ENCODE assay signal across 8 cellular contexts in genomic region chr10:16816830-16817124, GRCh38. TPM values are rescaled to one million over a fixed set of nuclear protein-coding genes. Genes with fewer than 3 reads are reported as not detected.
DNase-seq lines count a peak whose midpoint lies in the region; ATAC-seq and TF ChIP-seq lines count a peak whose summit lies in the region.

No MANE protein-coding gene starts in this region.

- TF ChIP-seq POLR2A in sigmoid colon (IDR thresholded peaks at IDR 0.05), result no peak

- WGBS in sigmoid colon, 2 donors, result 3 to 8% methylated on average over 12 of the region's 12 CpGs

- H3K36me3 ChIP-seq in WERI-Rb-1, result no peaks in the 10 kb centered on the region
- H3K36me3 ChIP-seq in sigmoid colon, result no peaks in the 10 kb centered on the region

- no peaks in the 10 kb centered on the region for H3K27me3 ChIP-seq in WERI-Rb-1 (ENCODE audit: insufficient read depth, low read depth, severe bottlenecking)
- H3K27me3 ChIP-seq in sigmoid colon, result no peaks in the 10 kb centered on the region

- H3K27ac ChIP-seq in WERI-Rb-1 (no peak overlapping the region), sigmoid colon (peak overlapping the region; percentile 78 to 89 (median 86))

- H3K4me3 ChIP-seq in GM12875 (ENCODE audit: low read depth, low read length) (peak overlapping the region; percentile 75), WERI-Rb-1 (ENCODE audit: low read depth, low read length) (peak overlapping the region; percentile 83), sigmoid colon (peak overlapping the region; percentile 57 to 92 (median 80))

- TF ChIP-seq CTCF in GM12875 (IDR thresholded peaks at IDR 0.05; ENCODE audit: borderline replicate concordance, insufficient read depth, low read depth, low read length) (no peak), WERI-Rb-1 (IDR thresholded peaks at IDR 0.05; ENCODE audit: low read depth, low read length) (no peak), sigmoid colon (IDR thresholded peaks at IDR 0.05) (no peak)

- ATAC-seq in GM19023 (IDR thresholded peaks at IDR 0.05; ENCODE audit: unreplicated experiment) (no peak), GM21381 (IDR thresholded peaks at IDR 0.05; ENCODE audit: unreplicated experiment) (no peak)

- no peaks in the 10 kb centered on the region for H3K9me3 ChIP-seq in WERI-Rb-1 (ENCODE audit: severe bottlenecking)
- H3K9me3 ChIP-seq in sigmoid colon, result no peaks in the 10 kb centered on the region

- H3K4me1 ChIP-seq in sigmoid colon, result peaks cover 0 to 29% (median 28%) of the 10 kb centered on the region in 4 donors

- DNase-seq in WERI-Rb-1, result no peak
- DNase-seq in globus pallidus (ENCODE audit: low spot score), result peak; percentile 50
- no peak for DNase-seq in sigmoid colon
- DNase-seq in SKM-1 treated with dmso at 0.1 percent for 144 hours (lab: John Stamatoyannopoulos, UW; ENCODE audit: unreplicated experiment), result no peak
- DNase-seq in NCI-H510A (lab: John Stamatoyannopoulos, UW), result no peak

- intact Hi-C loops in sigmoid colon (cut with DNase I), result loop anchor here (2.0 to 10.0 kb wide), 2 partner anchors 380 to 1722 kb away; partner anchors contain the start of genes PTER and RPP38

- no peak for TF ChIP-seq EP300 in sigmoid colon (IDR thresholded peaks at IDR 0.05)

RNA-seq across cellular contexts. Expression of gene RSU1, which starts 0.4 kb away (rescaled TPM):
- total RNA-seq in sigmoid colon, result 10 to 100 TPM; 50.3 to 94.7 (median 74.6) TPM
- polyA plus RNA-seq in sigmoid colon, result 10 to 100 TPM; 46.2 to 75.8 (median 48.5) TPM
